Comparison of ENCODE assay signal across 19 cellular contexts in the genomic region with DNA sequence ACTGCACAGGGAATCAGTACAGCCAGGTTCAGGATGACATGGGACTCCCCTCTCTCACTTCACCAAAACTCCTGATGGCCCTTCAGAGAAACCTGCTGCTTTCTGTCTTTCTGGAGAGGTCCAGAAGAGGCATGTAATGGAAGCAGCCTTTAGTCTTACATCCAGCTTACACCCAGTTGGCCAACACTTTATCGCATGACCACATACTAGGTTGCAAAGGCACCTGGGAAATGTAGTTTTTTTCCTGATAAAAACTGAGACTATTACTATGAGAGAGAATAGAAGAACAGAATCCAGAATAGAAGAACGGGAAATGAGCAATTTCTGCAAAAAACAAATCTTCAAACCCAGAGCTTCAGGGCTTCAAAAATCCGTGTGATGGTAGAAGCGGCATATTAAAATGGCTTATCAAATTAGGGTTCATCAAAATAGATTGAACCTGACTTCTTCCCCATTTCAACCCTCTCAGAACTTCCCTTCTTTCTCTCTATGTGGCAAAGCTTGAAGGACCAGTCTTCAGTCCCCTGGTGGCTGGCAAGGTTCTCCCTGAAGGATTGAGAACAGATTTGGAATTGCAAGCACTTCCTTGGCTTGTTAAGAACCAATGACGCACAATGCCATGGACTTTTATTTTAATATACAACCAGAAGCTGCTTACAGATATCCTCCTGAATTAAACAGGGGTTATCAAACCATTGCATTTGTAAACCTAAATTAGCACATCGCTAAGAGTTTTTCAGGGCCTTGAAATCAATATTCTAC. TPM values are rescaled to one million over a fixed set of nuclear protein-coding genes. Genes with fewer than 3 reads are reported as not detected.
DNase-seq lines count a peak whose midpoint lies in the region; ATAC-seq, FAIRE-seq and TF ChIP-seq lines count a peak whose summit lies in the region.
"Had no signal": no experiment of that assay in that cellular context is flagged by ENCODE, and none has a peak within 500 bp of the region (broad histone marks: within the 10 kb centered on the region; RNA-seq: fewer than 3 reads in every experiment).

No MANE protein-coding gene starts in this region.

- no peak for ATAC-seq in HepG2
- ATAC-seq in right lobe of liver, result no peak
- ATAC-seq in PC-3, result no peak
- ATAC-seq: stimulated activated naive CD8-positive, alpha-beta T cell treated with anti-CD3 and anti-CD28 coated beads, Interleukin-15, amount 100 ng/mL, for 72 hours had no signal

- WGBS in HepG2 (ENCODE audit: low lambda C conversion rate), result 38% methylated on average over 6 of the region's 6 CpGs
- WGBS in right lobe of liver (ENCODE audit: insufficient coverage, low coverage, low lambda C conversion rate, missing lambda C conversion rate), result 66% methylated on average over 5 of the region's 6 CpGs

- DNase-seq in HepG2 (ENCODE audit: low spot score), result no peak
- no peak for DNase-seq in right lobe of liver
- DNase-seq in RWPE1 (ENCODE audit: low spot score), result peak; percentile 13
- peak; percentile 22 for DNase-seq in epithelial cell of esophagus (ENCODE audit: low read depth)
- DNase-seq in activated CD4-positive, alpha-beta T cell treated with anti-CD3 and anti-CD28 coated beads, Interleukin-2, amount 50 U/mL, for 48 hours, result no peak
- no peak for DNase-seq in ureter (ENCODE audit: low spot score)
- no peak for DNase-seq in WERI-Rb-1
- DNase-seq in PC-3, result no peak
- DNase-seq: activated effector memory CD4-positive, alpha-beta T cell treated with Interleukin-2 at 50 U/mL for 16 hours; amniotic stem cell; colonic mucosa; NCI-H1048; NCI-H2171 treated with DMSO at 0.1 percent for 48 hours; nephron progenitor cell; stimulated activated CD4-positive, alpha-beta T cell treated with anti-CD3 and anti-CD28 coated beads, Interleukin-12 subunit alpha, Interleukin-12 subunit beta, amount 100 ng/mL, for 4 hours; stimulated activated naive CD8-positive, alpha-beta T cell treated with anti-CD3 and anti-CD28 coated beads, Interleukin-15, amount 100 ng/mL, for 72 hours had no signal

- H3K79me2 ChIP-seq in HepG2 (ENCODE audit: insufficient read depth, low read length) (no peaks in the 10 kb centered on the region), PC-3 (ENCODE audit: low read length) (no peaks in the 10 kb centered on the region)

- H2AFZ ChIP-seq in HepG2 (ENCODE audit: low read length) (no peak overlapping the region), PC-3 (ENCODE audit: low read length) (no peak overlapping the region)

- BruUV-seq in HepG2 (replicated peaks; lab: Mats Ljungman, UMichigan) (no TSS peak), PC-3 (replicated peaks; lab: Mats Ljungman, UMichigan) (no TSS peak)

- no peak for TF ChIP-seq EP300 in HepG2 (IDR thresholded peaks at IDR 0.05; ENCODE audit: low read depth in 2 of 2, low read length in 2 of 2)
- TF ChIP-seq EP300 in HepG2 (CRISPR knock-in tag; IDR thresholded peaks at IDR 0.05; ENCODE audit: borderline replicate concordance), result no peak

- no peak for FAIRE-seq in HepG2 (lab: Jason Lieb, UNC)
- FAIRE-seq: GM18507, islet of Langerhans had no signal

- TF ChIP-seq RAD21 in HepG2 (CRISPR knock-in tag; IDR thresholded peaks at IDR 0.05), result no peak

- H3K4me1 ChIP-seq in HepG2 (ENCODE audit: insufficient read depth, low read length) (no peaks in the 10 kb centered on the region), right lobe of liver (peaks cover 0 to 2% (median 0%) of the 10 kb centered on the region in 4 donors), PC-3 (ENCODE audit: insufficient read depth, low read length) (no peaks in the 10 kb centered on the region)
- H3K4me1 ChIP-seq: colonic mucosa had no signal

- H3K9me3 ChIP-seq in HepG2 (ENCODE audit: low read length), result no peaks in the 10 kb centered on the region
- no peaks in the 10 kb centered on the region for H3K9me3 ChIP-seq in right lobe of liver
- H3K9me3 ChIP-seq in WERI-Rb-1 (ENCODE audit: severe bottlenecking), result no peaks in the 10 kb centered on the region
- no peaks in the 10 kb centered on the region for H3K9me3 ChIP-seq in PC-3 (ENCODE audit: low read length)
- H3K9me3 ChIP-seq: colonic mucosa had no signal

- H4K20me1 ChIP-seq in HepG2 (ENCODE audit: insufficient read depth, low read length) (no peaks in the 10 kb centered on the region), PC-3 (ENCODE audit: low read length) (no peaks in the 10 kb centered on the region)

- H3K4me3 ChIP-seq in HepG2 (replicated peaks in 1 of 3; ENCODE audit: insufficient read depth in 1 of 3, low read depth in 2 of 3, low read length in 3 of 3), result no peak overlapping the region
- no peak overlapping the region for H3K4me3 ChIP-seq in right lobe of liver
- no peak overlapping the region for H3K4me3 ChIP-seq in epithelial cell of esophagus (ENCODE audit: low read length)
- H3K4me3 ChIP-seq in WERI-Rb-1 (ENCODE audit: low read depth, low read length), result no peak overlapping the region
- H3K4me3 ChIP-seq in PC-3 (ENCODE audit: low read length), result no peak overlapping the region
- H3K4me3 ChIP-seq: colonic mucosa, SK-N-MC had no signal

- H3K36me3 ChIP-seq in HepG2 (replicated peaks in 1 of 2; ENCODE audit: control insufficient read depth in 1 of 2, insufficient read depth in 2 of 2, low read length in 2 of 2), result no peaks in the 10 kb centered on the region
- no peaks in the 10 kb centered on the region for H3K36me3 ChIP-seq in right lobe of liver
- peaks cover 3% of the 10 kb centered on the region; the same call in 1 of the 2 replicates for H3K36me3 ChIP-seq in WERI-Rb-1
- H3K36me3 ChIP-seq in PC-3 (ENCODE audit: low read depth, low read length), result no peaks in the 10 kb centered on the region
- H3K36me3 ChIP-seq: colonic mucosa had no signal

- no peaks in the 10 kb centered on the region for H3F3A ChIP-seq in PC-3 (ENCODE audit: low read length, unreplicated experiment)

- TF ChIP-seq CTCF in HepG2 (CRISPR knock-in tag; IDR thresholded peaks at IDR 0.05), result no peak
- TF ChIP-seq CTCF in right lobe of liver (IDR thresholded peaks at IDR 0.05), result no peak
- TF ChIP-seq CTCF in RWPE1 (conservative IDR thresholded peaks at IDR 0.05; ENCODE audit: low read depth), result no peak
- no peak for TF ChIP-seq CTCF in epithelial cell of esophagus (IDR thresholded peaks at IDR 0.05; ENCODE audit: insufficient read depth, low read depth, low read length, missing control alignments)
- TF ChIP-seq CTCF in WERI-Rb-1 (IDR thresholded peaks at IDR 0.05; ENCODE audit: low read depth, low read length), result no peak
- TF ChIP-seq CTCF in PC-3 (conservative IDR thresholded peaks at IDR 0.05; ENCODE audit: low read depth, low read length), result no peak

- H3K4me2 ChIP-seq in HepG2 (ENCODE audit: low read depth, low read length) (no peak overlapping the region), PC-3 (ENCODE audit: low read length) (no peak overlapping the region)

- H3K27ac ChIP-seq in HepG2 (ENCODE audit: extremely low read length, insufficient read depth, low read length) (no peak overlapping the region), right lobe of liver (no peak overlapping the region), RWPE1 (no peak overlapping the region), WERI-Rb-1 (no peak overlapping the region), PC-3 (ENCODE audit: low read length) (no peak overlapping the region)
- H3K27ac ChIP-seq: colonic mucosa, SK-N-MC had no signal

- CTCF ChIA-PET in HepG2 (lab: Yijun Ruan, JAX; ENCODE audit: low intra/inter-chr PET ratio, low total read pairs) (no interaction called here), RWPE1 (lab: Yijun Ruan, JAX) (interaction anchor here (0.8 kb wide), 1 partner anchor 53 kb away, joined by 3 read pairs; no protein-coding TSS in a partner anchor), PC-3 (lab: Charles Lee) (no interaction called here)

- H3K9ac ChIP-seq in HepG2 (ENCODE audit: insufficient read depth, low read depth, low read length) (no peak overlapping the region), PC-3 (ENCODE audit: low read length) (no peak overlapping the region)

- no peaks in the 10 kb centered on the region for H3K9me2 ChIP-seq in PC-3 (replicated peaks; ENCODE audit: low read length)

- in situ Hi-C loops in HepG2 (cut with HindIII; ENCODE audit: extremely low pct_ligation_motif_present, low pct_unique_long_range_greater_than_20kb), result no loop called here

- no peak for TF ChIP-seq POLR2A in HepG2 (IDR thresholded peaks at IDR 0.05; ENCODE audit: insufficient read depth in 1 of 2, low read depth in 2 of 2, low read length in 2 of 2)
- TF ChIP-seq POLR2A in right lobe of liver (IDR thresholded peaks at IDR 0.05), result no peak

- POLR2A ChIA-PET in HepG2 (lab: Yijun Ruan, JAX), result no interaction called here
- POLR2A ChIA-PET in RWPE1 (lab: Yijun Ruan, JAX; ENCODE audit: low non-redundant PET), result no interaction called here
- POLR2A ChIA-PET in PC-3 (lab: Charles Lee; ENCODE audit: unreplicated experiment), result no interaction called here

- H3K27me3 ChIP-seq in HepG2 (ENCODE audit: control insufficient read depth in 1 of 2, insufficient read depth in 2 of 2, low read length in 2 of 2) (peaks cover 1 to 11% of the 10 kb centered on the region in 2 experiments; a peak in 3 of 5 replicates), right lobe of liver (no peaks in the 10 kb centered on the region), WERI-Rb-1 (ENCODE audit: insufficient read depth, low read depth, severe bottlenecking) (no peaks in the 10 kb centered on the region), PC-3 (ENCODE audit: low read length) (no peaks in the 10 kb centered on the region)
- H3K27me3 ChIP-seq: colonic mucosa had no signal

- intact Hi-C loops in HepG2 (cut with micrococcal nuclease; ENCODE audit: unreplicated experiment), result no loop called here
- intact Hi-C loops in right lobe of liver (cut with DNase I), result no loop called here
- intact Hi-C loops in PC-3 (cut with micrococcal nuclease), result no loop called here

RNA-seq across cellular contexts. Expression of gene CORO2B, which starts 34.4 kb away (rescaled TPM):
- 0.35 and 0.36 TPM in 2 replicates for total RNA-seq in HepG2 (2016; rRNA removed; fragmentation: Illumina TruSeq; extraction: Trizol)
- total RNA-seq in HepG2 (2016; cell fraction: cytosol; rRNA removed; fragmentation: Illumina TruSeq; extraction: Trizol; ENCODE audit: low read depth), result 0.10 and 0.18 TPM in 2 replicates
- total RNA-seq in HepG2 (2016; cell fraction: insoluble cytoplasmic fraction; rRNA removed; fragmentation: Illumina TruSeq; extraction: Trizol), result 0.22 and 0.28 TPM in 2 replicates
- total RNA-seq in HepG2 (2016; cell fraction: membrane; rRNA removed; fragmentation: Illumina TruSeq; extraction: Trizol), result 0.28 and 0.34 TPM in 2 replicates
- total RNA-seq in HepG2 (2016; cell fraction: nucleus; rRNA removed; fragmentation: Illumina TruSeq; extraction: Trizol), result 0.13 and 0.22 TPM in 2 replicates
- polyA plus RNA-seq in HepG2 (2011; rRNA removed), result 0.63 and 1.1 TPM in 2 replicates
- polyA plus RNA-seq in HepG2 (2011; cell fraction: cytosol; rRNA removed), result 0.58 and 0.64 TPM in 2 replicates
- polyA plus RNA-seq in HepG2 (2011; cell fraction: nucleus; rRNA removed), result 0.92 and 1.2 TPM in 2 replicates
- polyA plus RNA-seq in HepG2 (2012), result 0.15 and 0.16 TPM in 2 replicates
- polyA plus RNA-seq in HepG2 (2016; cell fraction: cytosol; fragmentation: Illumina TruSeq; extraction: Trizol; ENCODE audit: low read depth), result 0.09 and 0.12 TPM in 2 replicates
- 0.51 and 0.85 TPM in 2 replicates for polyA plus RNA-seq in HepG2 (2016; cell fraction: insoluble cytoplasmic fraction; fragmentation: Illumina TruSeq; extraction: Trizol; ENCODE audit: low read depth)
- 0.43 and 0.52 TPM in 2 replicates for polyA plus RNA-seq in HepG2 (2016; cell fraction: membrane; fragmentation: Illumina TruSeq; extraction: Trizol; ENCODE audit: low read depth)
- polyA plus RNA-seq in HepG2 (2016; cell fraction: nucleus; fragmentation: Illumina TruSeq; extraction: Trizol; ENCODE audit: insufficient read depth, low read depth), result 0.27 and 0.31 TPM in 2 replicates
- polyA minus RNA-seq in HepG2 (2011; rRNA and poly(A)+ RNA removed; ENCODE audit: low replicate concordance), result 1.3 TPM in 1 of 2 replicates, not detected in the other
- 0.62 and 0.69 TPM in 2 replicates for polyA minus RNA-seq in HepG2 (2011; cell fraction: cytosol; rRNA and poly(A)+ RNA removed)
- 0.13 and 0.25 TPM in 2 replicates for polyA minus RNA-seq in HepG2 (2011; cell fraction: nucleus; rRNA and poly(A)+ RNA removed)
- total RNA-seq in right lobe of liver, result under 1 TPM; 0.18 to 0.68 (median 0.41) TPM
- total RNA-seq in ureter, result 5.4 TPM
- total RNA-seq in PC-3 (2014; rRNA removed), result 0.66 and 0.92 TPM in 2 replicates

Comparison
In these comparisons a context has a peak if more than half of its experiments do, and no peak if none do; other contexts are left out.
1. DNase-seq: peak in RWPE1 (single experiment) and epithelial cell of esophagus (single experiment); none in HepG2 (single experiment), right lobe of liver (0 of 3), activated CD4-positive, alpha-beta T cell treated with anti-CD3 and anti-CD28 coated beads, Interleukin-2, amount 50 U/mL, for 48 hours (0 of 2), ureter (single experiment), WERI-Rb-1 (single experiment) and PC-3 (single experiment).